ENCODE assay signal across 1 cellular context in the genomic region with DNA sequence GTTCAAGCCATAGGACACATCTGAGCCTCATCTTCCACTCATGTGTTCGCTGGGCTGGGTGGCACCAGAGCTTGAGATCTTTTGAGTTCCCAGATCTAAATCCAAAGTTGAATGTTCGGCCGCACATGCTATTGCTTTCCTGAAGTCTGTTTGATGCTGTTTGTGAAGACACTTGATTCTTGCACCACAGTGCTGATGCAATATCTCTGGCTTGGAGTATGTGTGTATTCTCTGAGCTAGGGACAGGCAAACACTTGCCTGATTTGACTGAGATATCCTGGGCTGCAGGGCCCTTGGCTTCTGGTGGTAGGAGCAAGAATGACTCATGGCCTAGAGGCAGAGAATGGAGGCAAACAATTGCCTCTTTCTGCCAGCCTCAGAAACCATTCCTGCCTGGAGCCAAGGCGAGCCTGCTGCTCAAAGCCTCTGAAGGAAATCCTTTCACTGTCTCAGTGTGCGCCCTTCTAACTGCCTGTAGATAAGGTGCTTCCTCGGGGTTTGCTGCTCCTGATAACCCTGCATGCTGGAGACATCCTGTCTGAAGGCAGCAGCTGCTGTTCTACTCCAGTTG.
TF ChIP-seq lines count a peak whose summit lies in the region.

No MANE protein-coding gene starts in this region.

TF ChIP-seq in SK-N-SH treated with all-trans-retinoic acid at 6 μM for 48 hours, 23 proteins besides CTCF, POLR2A, EP300 and RAD21 (continued from another document):
- no peak for TF ChIP-seq ESRRG (CRISPR knock-in tag; IDR thresholded peaks at IDR 0.05)
- TF ChIP-seq, protein P1, sequence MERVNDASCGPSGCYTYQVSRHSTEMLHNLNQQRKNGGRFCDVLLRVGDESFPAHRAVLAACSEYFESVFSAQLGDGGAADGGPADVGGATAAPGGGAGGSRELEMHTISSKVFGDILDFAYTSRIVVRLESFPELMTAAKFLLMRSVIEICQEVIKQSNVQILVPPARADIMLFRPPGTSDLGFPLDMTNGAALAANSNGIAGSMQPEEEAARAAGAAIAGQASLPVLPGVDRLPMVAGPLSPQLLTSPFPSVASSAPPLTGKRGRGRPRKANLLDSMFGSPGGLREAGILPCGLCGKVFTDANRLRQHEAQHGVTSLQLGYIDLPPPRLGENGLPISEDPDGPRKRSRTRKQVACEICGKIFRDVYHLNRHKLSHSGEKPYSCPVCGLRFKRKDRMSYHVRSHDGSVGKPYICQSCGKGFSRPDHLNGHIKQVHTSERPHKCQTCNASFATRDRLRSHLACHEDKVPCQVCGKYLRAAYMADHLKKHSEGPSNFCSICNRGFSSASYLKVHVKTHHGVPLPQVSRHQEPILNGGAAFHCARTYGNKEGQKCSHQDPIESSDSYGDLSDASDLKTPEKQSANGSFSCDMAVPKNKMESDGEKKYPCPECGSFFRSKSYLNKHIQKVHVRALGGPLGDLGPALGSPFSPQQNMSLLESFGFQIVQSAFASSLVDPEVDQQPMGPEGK (CRISPR knock-in tag; IDR thresholded peaks at IDR 0.05; ENCODE audit: borderline replicate concordance): no peak
- no peak for TF ChIP-seq TCF4 (CRISPR knock-in tag; IDR thresholded peaks at IDR 0.05; ENCODE audit: borderline replicate concordance)
- TF ChIP-seq SNAI2 (CRISPR knock-in tag; IDR thresholded peaks at IDR 0.05): no peak
- no peak for TF ChIP-seq ZFP3 (CRISPR knock-in tag; IDR thresholded peaks at IDR 0.05)
- TF ChIP-seq CSDC2 (CRISPR knock-in tag; IDR thresholded peaks at IDR 0.05): no peak
- TF ChIP-seq ISL1 (CRISPR knock-in tag; IDR thresholded peaks at IDR 0.05): no peak
